Comparison of ENCODE assay signal across 1 cellular context in genomic region chr17:16301963-16302855, GRCh38.
TF ChIP-seq lines count a peak whose summit lies in the region.

No MANE protein-coding gene starts in this region.

TF ChIP-seq in SK-N-SH, 30 proteins besides CTCF, POLR2A, EP300 and RAD21 (continued from another document):
- TF ChIP-seq USF2 (IDR thresholded peaks at IDR 0.05; ENCODE audit: borderline replicate concordance, low read depth, low read length), result no peak
- no peak for TF ChIP-seq RXRA (IDR thresholded peaks at IDR 0.05; ENCODE audit: borderline replicate concordance, low read depth)
